In the genomic region with DNA sequence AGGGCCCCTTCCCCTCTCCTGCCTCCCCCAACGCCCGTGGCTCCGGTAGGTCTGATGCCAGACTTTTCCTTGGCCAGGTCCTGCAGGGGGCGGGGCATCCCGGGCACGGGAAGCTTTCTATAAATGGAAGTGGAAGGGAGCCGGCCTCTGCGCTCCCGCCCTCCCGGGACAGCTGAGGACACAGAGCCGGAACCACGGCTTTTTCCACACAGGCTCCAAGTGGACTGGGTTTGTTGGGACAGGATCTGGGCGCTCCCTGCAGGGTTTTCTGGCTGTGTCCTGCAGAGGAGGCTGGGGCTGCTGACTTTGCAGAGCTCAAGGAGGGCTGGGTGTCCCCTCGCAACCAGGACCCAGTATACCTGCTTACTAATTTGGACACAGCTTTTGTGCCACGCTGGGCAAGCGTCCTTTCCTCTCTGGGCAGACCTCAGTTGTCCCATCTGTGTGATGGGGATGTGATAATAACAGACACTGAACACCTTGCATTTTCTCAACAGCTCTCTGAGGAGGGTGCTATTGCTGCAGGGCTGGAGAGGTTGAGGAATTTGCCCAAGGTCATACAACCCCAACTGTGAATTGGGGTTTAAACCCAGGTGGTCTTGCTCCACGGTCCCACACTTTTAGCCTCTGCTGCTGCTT, we compare ENCODE assay signal across 8 cellular contexts. TPM values are rescaled to one million over a fixed set of nuclear protein-coding genes. Genes with fewer than 3 reads are reported as not detected.
DNase-seq lines count a peak whose midpoint lies in the region; ATAC-seq, FAIRE-seq and TF ChIP-seq lines count a peak whose summit lies in the region.

No MANE protein-coding gene starts in this region.

- H3K4me3 Mint-ChIP-seq in activated naive CD8-positive, alpha-beta T cell treated with anti-CD3 and anti-CD28 coated beads for 36 hours = no peak overlapping the region

- H3K36me3 Mint-ChIP-seq in activated naive CD8-positive, alpha-beta T cell treated with anti-CD3 and anti-CD28 coated beads for 36 hours = no peaks in the 10 kb centered on the region

- FAIRE-seq in GM12892 (lab: Jason Lieb, UNC) = no peak

- ATAC-seq in GM18907 (IDR thresholded peaks at IDR 0.05; ENCODE audit: unreplicated experiment) = no peak

- DNase-seq in HCEC 1CT (peak; percentile 52), SK-MEL-5 (ENCODE audit: low read depth, low spot score) (peak; percentile 61), glomerular visceral epithelial cell (ENCODE audit: extremely low spot score) (peak; percentile 52), pons (ENCODE audit: low spot score) (peak; percentile 21), DMS114 treated with DMSO at 0.1 percent for 48 hours (lab: John Stamatoyannopoulos, UW; ENCODE audit: unreplicated experiment) (no peak), GM12892 (ENCODE audit: insufficient read length) (no peak)
- no peak for DNase-seq in activated naive CD8-positive, alpha-beta T cell treated with anti-CD3 and anti-CD28 coated beads for 36 hours

- H3K27ac Mint-ChIP-seq in activated naive CD8-positive, alpha-beta T cell treated with anti-CD3 and anti-CD28 coated beads for 36 hours = no peak overlapping the region

- H3K9me3 Mint-ChIP-seq in activated naive CD8-positive, alpha-beta T cell treated with anti-CD3 and anti-CD28 coated beads for 36 hours = no peaks in the 10 kb centered on the region

- TF ChIP-seq POLR2A in GM12892 (IDR thresholded peaks at IDR 0.05; ENCODE audit: low read depth, low read length) = no peak

- in situ Hi-C loops in SK-MEL-5 (cut with HindIII; ENCODE audit: low pct_unique_long_range_greater_than_20kb, low sequenced_read_pairs) = no loop called here

- peaks cover 18% of the 10 kb centered on the region for H3K27me3 Mint-ChIP-seq in activated naive CD8-positive, alpha-beta T cell treated with anti-CD3 and anti-CD28 coated beads for 36 hours

- H3K4me1 Mint-ChIP-seq in activated naive CD8-positive, alpha-beta T cell treated with anti-CD3 and anti-CD28 coated beads for 36 hours = no peaks in the 10 kb centered on the region

RNA-seq across cellular contexts. Expression of a gene that starts 1.8 kb away (rescaled TPM):
- total RNA-seq in SK-MEL-5 (2014; rRNA removed; shearing (Covaris generic)) = not detected in 2 replicates
- not detected in 2 replicates for polyA plus RNA-seq in SK-MEL-5 (2015; cell fraction: cytosol; rRNA removed)
- polyA plus RNA-seq in SK-MEL-5 (2015; cell fraction: nucleus; rRNA removed) = not detected in 2 replicates
- total RNA-seq in activated naive CD8-positive, alpha-beta T cell treated with anti-CD3 and anti-CD28 coated beads for 36 hours = 1 to 10 TPM; 7.3 to 7.6 TPM
- not detected for polyA plus RNA-seq in GM12892 (2012; ENCODE audit: missing spikeins)

RNA-seq across cellular contexts. Expression of a gene that starts 56.4 kb away (rescaled TPM):
- total RNA-seq in SK-MEL-5 (2014; rRNA removed; shearing (Covaris generic)) = 24.5 and 25.0 TPM in 2 replicates
- polyA plus RNA-seq in SK-MEL-5 (2015; cell fraction: cytosol; rRNA removed) = 162 and 191 TPM in 2 replicates
- 16.1 and 17.3 TPM in 2 replicates for polyA plus RNA-seq in SK-MEL-5 (2015; cell fraction: nucleus; rRNA removed)
- total RNA-seq in activated naive CD8-positive, alpha-beta T cell treated with anti-CD3 and anti-CD28 coated beads for 36 hours = 1 to 10 TPM; 5.6 to 6.5 TPM
- polyA plus RNA-seq in GM12892 (2012; ENCODE audit: missing spikeins) = 3.6 TPM

Comparison
In these comparisons a context has a peak if more than half of its experiments do, and no peak if none do; other contexts are left out.
1. DNase-seq: peak in HCEC 1CT (single experiment), SK-MEL-5 (single experiment), glomerular visceral epithelial cell (single experiment) and pons (single experiment); none in activated naive CD8-positive, alpha-beta T cell treated with anti-CD3 and anti-CD28 coated beads for 36 hours (single experiment), DMS114 treated with DMSO at 0.1 percent for 48 hours (single experiment) and GM12892 (single experiment).